In the genomic region with DNA sequence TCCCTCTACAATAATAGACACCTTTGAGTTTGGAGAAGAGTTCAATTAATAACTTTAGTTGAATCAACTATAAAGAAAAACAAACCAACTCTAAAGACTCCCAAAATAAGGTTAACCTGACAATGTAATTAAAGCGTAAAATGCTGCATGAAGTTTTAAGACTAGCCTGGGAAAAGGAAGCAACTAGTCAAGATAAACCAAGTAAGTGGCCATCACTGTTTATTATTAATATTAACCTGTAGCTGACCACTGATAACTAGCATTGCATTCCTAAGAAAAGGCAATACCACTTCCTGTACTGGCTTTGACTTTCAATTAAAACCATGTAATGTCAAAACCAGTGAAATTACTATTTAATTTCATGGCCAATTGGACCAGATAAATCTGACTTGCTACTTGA, we compare ENCODE assay signal across 8 cellular contexts. TPM values are rescaled to one million over a fixed set of nuclear protein-coding genes. Genes with fewer than 3 reads are reported as not detected.
DNase-seq lines count a peak whose midpoint lies in the region; ATAC-seq, FAIRE-seq and TF ChIP-seq lines count a peak whose summit lies in the region.

No MANE protein-coding gene starts in this region.

- no TSS peak for BruUV-seq in IMR-90 (replicated peaks; lab: Mats Ljungman, UMichigan)

- no peak overlapping the region for H2BK120ac ChIP-seq in IMR-90 (ENCODE audit: low read depth, low read length)

- H2AK5ac ChIP-seq in IMR-90 (ENCODE audit: low read depth, low read length): no peak overlapping the region

- no peak overlapping the region for H2AK9ac ChIP-seq in IMR-90 (replicated peaks; ENCODE audit: low read depth, low read length, poor library complexity)

- peak overlapping the region; percentile 98; the same call in 1 of the 2 replicates for H3K9ac ChIP-seq in IMR-90 (ENCODE audit: low read depth, low read length)
- H3K9ac ChIP-seq in muscle layer of colon (ENCODE audit: low read length): peak overlapping the region; percentile 98

- 2% methylated on average over 1 of the region's 1 CpG for WGBS in A549 (ENCODE audit: missing lambda C conversion rate)
- WGBS in IMR-90 (ENCODE audit: extremely low coverage in 2 of 2, insufficient read length in 1 of 2), 2 experiments: no CpG with 5 or more reads among the region's 1 CpG

- H3K79me1 ChIP-seq in IMR-90 (ENCODE audit: low read depth in 1 of 2, low read length in 2 of 2): peaks cover 0 to 27% of the 10 kb centered on the region in 2 experiments; a peak in 2 of 4 replicates

- FAIRE-seq in A549 (lab: Jason Lieb, UNC): no peak
- FAIRE-seq in HTR-8/SVneo (lab: Jason Lieb, UNC): no peak

- no peaks in the 10 kb centered on the region for H3K27me3 Mint-ChIP-seq in chondrocyte (ENCODE audit: low read depth)

- no peaks in the 10 kb centered on the region for H3K9me1 ChIP-seq in IMR-90 (ENCODE audit: insufficient read depth, low read length)

- TF ChIP-seq RAD21 in A549 (conservative IDR thresholded peaks at IDR 0.05 in 1 of 2, IDR thresholded peaks at IDR 0.05 in 1 of 2) (no peak), IMR-90 (IDR thresholded peaks at IDR 0.05; ENCODE audit: low read length) (no peak)

- peaks cover 9% of the 10 kb centered on the region for H3K36me3 Mint-ChIP-seq in chondrocyte (ENCODE audit: low read depth)

- H3K27me3 ChIP-seq in IMR-90 (ENCODE audit: control insufficient read depth, insufficient read depth, low read length) (no peaks in the 10 kb centered on the region), muscle layer of colon (ENCODE audit: control insufficient read depth in 1 of 2, insufficient read depth in 2 of 2, low read length in 2 of 2) (no peaks in the 10 kb centered on the region)

- H3K36me3 ChIP-seq in IMR-90 (ENCODE audit: control insufficient read depth, insufficient read depth, low read length) (peaks cover 9% of the 10 kb centered on the region), muscle layer of colon (ENCODE audit: insufficient read depth, low read length) (peaks cover 31% of the 10 kb centered on the region)

- peak overlapping the region; percentile 80 for H3K27ac Mint-ChIP-seq in chondrocyte (ENCODE audit: unreplicated experiment)

- POLR2A ChIA-PET in A549 (lab: Yijun Ruan, JAX): interaction anchor here (4.3 kb wide), 1 partner anchor 10 kb away, joined by 16 read pairs; no protein-coding TSS in a partner anchor
- POLR2A ChIA-PET in IMR-90 (lab: Charles Lee; ENCODE audit: unreplicated experiment): no interaction called here

- H3K27ac ChIP-seq in A549: peak overlapping the region; percentile 24 to 98; a peak in 2 of 6 replicates
- no peak overlapping the region for H3K27ac ChIP-seq in IMR-90 (ENCODE audit: insufficient read depth, low read length)
- peak overlapping the region; percentile 99 for H3K27ac ChIP-seq in muscle layer of colon (ENCODE audit: low read depth, low read length)

- TF ChIP-seq EP300 in A549 (IDR thresholded peaks at IDR 0.05): no peak

- ATAC-seq in A549: no peak
- no peak for ATAC-seq in IMR-90 (ENCODE audit: low read depth)
- ATAC-seq in GM19452 (IDR thresholded peaks at IDR 0.05; ENCODE audit: unreplicated experiment): no peak
- ATAC-seq in HG02884 (IDR thresholded peaks at IDR 0.05; ENCODE audit: unreplicated experiment): no peak

- no peak overlapping the region for H4K91ac ChIP-seq in IMR-90 (ENCODE audit: insufficient read depth, low read depth, low read length)

- H3K4me3 ChIP-seq in A549 (peak overlapping the region; percentile 94), IMR-90 (ENCODE audit: insufficient read depth, low read depth, low read length) (peak overlapping the region; percentile 85), muscle layer of colon (ENCODE audit: low read depth in 1 of 2, low read length in 2 of 2) (peak overlapping the region; percentile 95 to 98)

- H3K4me2 ChIP-seq in A549 (peak overlapping the region; percentile 79), IMR-90 (ENCODE audit: low read depth, low read length) (peak overlapping the region; percentile 94)

- peak overlapping the region; percentile 21; the same call in 1 of the 2 replicates for H3K23ac ChIP-seq in IMR-90 (ENCODE audit: low read depth, low read length)

- peak overlapping the region; percentile 99 for H3K4me3 Mint-ChIP-seq in chondrocyte (ENCODE audit: unreplicated experiment)

- H3K9me3 ChIP-seq in A549: no peaks in the 10 kb centered on the region
- no peaks in the 10 kb centered on the region for H3K9me3 ChIP-seq in IMR-90 (ENCODE audit: control insufficient read depth, insufficient read depth, low read length)
- H3K9me3 ChIP-seq in muscle layer of colon (ENCODE audit: low read length): no peaks in the 10 kb centered on the region

- no peak overlapping the region for H4K8ac ChIP-seq in IMR-90 (ENCODE audit: low read depth in 2 of 2, low read length in 2 of 2)

- no peak overlapping the region for H3K4ac ChIP-seq in IMR-90 (ENCODE audit: low read depth, low read length)

- dilution Hi-C loops in IMR-90 (cut with HindIII; ENCODE audit: low sequenced_read_pairs, unreplicated experiment): no loop called here

- H4K20me1 ChIP-seq in IMR-90 (ENCODE audit: insufficient read depth, low read length): peaks cover 78% of the 10 kb centered on the region

- no peak for DNase-seq in A549 (ENCODE audit: low read depth in 1 of 2, low spot score in 1 of 2)
- no peak for DNase-seq in IMR-90
- no peak for DNase-seq in chondrocyte (ENCODE audit: low spot score)
- DNase-seq in NCI-H345 (lab: John Stamatoyannopoulos, UW): no peak
- DNase-seq in HTR-8/SVneo (ENCODE audit: insufficient read length, low spot score): no peak

- H4K5ac ChIP-seq in IMR-90 (ENCODE audit: low read depth, low read length): no peak overlapping the region

- H2BK5ac ChIP-seq in IMR-90 (ENCODE audit: low read depth, low read length, poor library complexity, severe bottlenecking): no peak overlapping the region

- in situ Hi-C loops in IMR-90 (cut with MboI; ENCODE audit: low sequenced_read_pairs): no loop called here

- CTCF ChIA-PET in A549 (lab: Yijun Ruan, JAX) (interaction anchor here (0.8 to 7.4 kb wide), 6 partner anchors 10 to 95 kb away, joined by 3 to 60 read pairs (median 15); a partner anchor contains a TSS), IMR-90 (lab: Yijun Ruan, JAX) (interaction anchor here (1.5 kb wide), 1 partner anchor 94 kb away, joined by 5 read pairs; no protein-coding TSS in a partner anchor)

- no peak overlapping the region for H3K14ac ChIP-seq in IMR-90 (replicated peaks; ENCODE audit: low read depth, low read length)

- TF ChIP-seq POLR2A in A549 (IDR thresholded peaks at IDR 0.05; ENCODE audit: low read length) (no peak), IMR-90 (IDR thresholded peaks at IDR 0.05; ENCODE audit: low read depth, low read length) (no peak; the same call in 1 of the 2 replicates)

- H3K18ac ChIP-seq in IMR-90 (ENCODE audit: low read depth, low read length): no peak overlapping the region

- TF ChIP-seq CTCF in A549 (IDR thresholded peaks at IDR 0.05) (no peak), IMR-90 (conservative IDR thresholded peaks at IDR 0.05; ENCODE audit: low read depth, low read length) (no peak), chondrocyte (IDR thresholded peaks at IDR 0.05) (no peak)

- intact Hi-C loops in IMR-90 (cut with micrococcal nuclease): loop anchor here (1.0 kb wide), 2 partner anchors 38 to 95 kb away; no protein-coding TSS in a partner anchor

- H3K4me1 Mint-ChIP-seq in chondrocyte (ENCODE audit: low read depth): peaks cover 28% of the 10 kb centered on the region

- no peaks in the 10 kb centered on the region for H3K9me3 Mint-ChIP-seq in chondrocyte (ENCODE audit: low read depth)

- H2BK15ac ChIP-seq in IMR-90 (ENCODE audit: low read depth, low read length): no peak overlapping the region

- H2AFZ ChIP-seq in IMR-90 (replicated peaks; ENCODE audit: low read length, poor library complexity): no peak overlapping the region

- H2BK20ac ChIP-seq in IMR-90 (ENCODE audit: low read depth, low read length): no peak overlapping the region

- no peak overlapping the region for H3K56ac ChIP-seq in IMR-90 (ENCODE audit: extremely low read depth, insufficient read depth, low read length)

- H3K4me1 ChIP-seq in A549 (peaks cover 41% of the 10 kb centered on the region), IMR-90 (ENCODE audit: control insufficient read depth, insufficient read depth, low read length) (no peaks in the 10 kb centered on the region), muscle layer of colon (ENCODE audit: insufficient read depth, low read length) (peaks cover 17% of the 10 kb centered on the region)

TF ChIP-seq in IMR-90, 13 proteins besides CTCF, POLR2A, EP300 and RAD21 (continues in another document):
- no peak for TF ChIP-seq MXI1 (IDR thresholded peaks at IDR 0.05; ENCODE audit: borderline replicate concordance, low read depth, low read length)
- no peak for TF ChIP-seq BHLHE40 (IDR thresholded peaks at IDR 0.05; ENCODE audit: low read depth, low read length)

RNA-seq across cellular contexts. Expression of a gene that starts 3.0 kb away (rescaled TPM):
- polyA plus RNA-seq in A549 (2011; rRNA removed) (49.1 and 51.9 TPM in 2 replicates), A549 (2017; fragmentation: RNase III; extraction: RNeasy Plus Mini Kit Qiagen cat#74134 plus additional on column Dnase treatment) (26.9 to 27.8 TPM (median 27.2 TPM) in 3 replicates), IMR-90 (2012; rRNA removed) (14.4 and 15.0 TPM in 2 replicates)
- polyA plus RNA-seq in A549 (2012; cell fraction: cytosol; rRNA removed): 18.5 and 22.6 TPM in 2 replicates
- polyA plus RNA-seq in A549 (2012; cell fraction: nucleus; rRNA removed): 17.7 and 22.8 TPM in 2 replicates
- 52.6 and 57.4 TPM in 2 replicates for polyA minus RNA-seq in A549 (2011; rRNA and poly(A)+ RNA removed)
- total RNA-seq in IMR-90 (2012; rRNA removed) (14.9 and 20.3 TPM in 2 replicates), chondrocyte (29.7 to 41.0 TPM (median 40.9 TPM) in 3 replicates)
- 8.7 and 10.7 TPM in 2 replicates for polyA plus RNA-seq in IMR-90 (2012; cell fraction: cytosol; rRNA removed)
- polyA plus RNA-seq in IMR-90 (2012; cell fraction: nucleus; rRNA removed; ENCODE audit: low replicate concordance): 6.9 and 17.1 TPM in 2 replicates

RNA-seq across cellular contexts. Expression of a gene that starts 48.9 kb away (rescaled TPM):
- 13.0 and 16.4 TPM in 2 replicates for polyA plus RNA-seq in A549 (2011; rRNA removed)
- 12.1 and 14.8 TPM in 2 replicates for polyA plus RNA-seq in A549 (2012; cell fraction: cytosol; rRNA removed)
- 54.7 and 55.1 TPM in 2 replicates for polyA plus RNA-seq in A549 (2012; cell fraction: nucleus; rRNA removed)
- 17.9 to 26.2 TPM (median 23.4 TPM) in 3 replicates for polyA plus RNA-seq in A549 (2017; fragmentation: RNase III; extraction: RNeasy Plus Mini Kit Qiagen cat#74134 plus additional on column Dnase treatment)
- 12.4 and 13.0 TPM in 2 replicates for polyA minus RNA-seq in A549 (2011; rRNA and poly(A)+ RNA removed)
- total RNA-seq in IMR-90 (2012; rRNA removed): 5.0 and 8.2 TPM in 2 replicates
- polyA plus RNA-seq in IMR-90 (2012; rRNA removed): 19.9 and 20.6 TPM in 2 replicates
- polyA plus RNA-seq in IMR-90 (2012; cell fraction: cytosol; rRNA removed): 10.7 and 13.6 TPM in 2 replicates
- 59.8 and 70.3 TPM in 2 replicates for polyA plus RNA-seq in IMR-90 (2012; cell fraction: nucleus; rRNA removed; ENCODE audit: low replicate concordance)
- 0.15 to 1.4 TPM (median 0.51 TPM) in 3 replicates for total RNA-seq in chondrocyte
